Comparison of ENCODE assay signal across 1 cellular context in the genomic region with DNA sequence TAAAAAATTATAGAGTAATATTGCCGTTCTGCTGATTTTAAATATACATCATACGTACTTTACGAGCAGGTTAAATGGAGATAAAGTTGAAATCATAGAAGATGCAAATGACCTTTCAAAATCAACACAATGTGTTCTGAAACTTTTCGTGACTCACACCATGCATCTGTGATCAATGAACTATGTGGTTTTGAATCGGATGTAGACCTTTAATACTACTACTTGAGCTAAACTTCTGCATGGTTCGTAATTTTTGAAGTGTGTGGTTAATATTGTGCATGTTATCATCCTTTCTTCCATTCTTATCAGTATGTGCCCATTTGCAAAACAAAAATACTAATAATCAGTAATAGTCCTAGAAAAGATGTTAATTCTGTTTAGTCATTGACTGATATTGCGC.
TF ChIP-seq lines count a peak whose summit lies in the region.

No MANE protein-coding gene starts in this region.

TF ChIP-seq in WTC11, 78 proteins besides CTCF, POLR2A, EP300 and RAD21 (continued from another document):
- TF ChIP-seq, protein P1, sequence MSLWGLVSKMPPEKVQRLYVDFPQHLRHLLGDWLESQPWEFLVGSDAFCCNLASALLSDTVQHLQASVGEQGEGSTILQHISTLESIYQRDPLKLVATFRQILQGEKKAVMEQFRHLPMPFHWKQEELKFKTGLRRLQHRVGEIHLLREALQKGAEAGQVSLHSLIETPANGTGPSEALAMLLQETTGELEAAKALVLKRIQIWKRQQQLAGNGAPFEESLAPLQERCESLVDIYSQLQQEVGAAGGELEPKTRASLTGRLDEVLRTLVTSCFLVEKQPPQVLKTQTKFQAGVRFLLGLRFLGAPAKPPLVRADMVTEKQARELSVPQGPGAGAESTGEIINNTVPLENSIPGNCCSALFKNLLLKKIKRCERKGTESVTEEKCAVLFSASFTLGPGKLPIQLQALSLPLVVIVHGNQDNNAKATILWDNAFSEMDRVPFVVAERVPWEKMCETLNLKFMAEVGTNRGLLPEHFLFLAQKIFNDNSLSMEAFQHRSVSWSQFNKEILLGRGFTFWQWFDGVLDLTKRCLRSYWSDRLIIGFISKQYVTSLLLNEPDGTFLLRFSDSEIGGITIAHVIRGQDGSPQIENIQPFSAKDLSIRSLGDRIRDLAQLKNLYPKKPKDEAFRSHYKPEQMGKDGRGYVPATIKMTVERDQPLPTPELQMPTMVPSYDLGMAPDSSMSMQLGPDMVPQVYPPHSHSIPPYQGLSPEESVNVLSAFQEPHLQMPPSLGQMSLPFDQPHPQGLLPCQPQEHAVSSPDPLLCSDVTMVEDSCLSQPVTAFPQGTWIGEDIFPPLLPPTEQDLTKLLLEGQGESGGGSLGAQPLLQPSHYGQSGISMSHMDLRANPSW (CRISPR knock-in tag; conservative IDR thresholded peaks at IDR 0.05; ENCODE audit: low read depth), result no peak
- TF ChIP-seq, protein P2, sequence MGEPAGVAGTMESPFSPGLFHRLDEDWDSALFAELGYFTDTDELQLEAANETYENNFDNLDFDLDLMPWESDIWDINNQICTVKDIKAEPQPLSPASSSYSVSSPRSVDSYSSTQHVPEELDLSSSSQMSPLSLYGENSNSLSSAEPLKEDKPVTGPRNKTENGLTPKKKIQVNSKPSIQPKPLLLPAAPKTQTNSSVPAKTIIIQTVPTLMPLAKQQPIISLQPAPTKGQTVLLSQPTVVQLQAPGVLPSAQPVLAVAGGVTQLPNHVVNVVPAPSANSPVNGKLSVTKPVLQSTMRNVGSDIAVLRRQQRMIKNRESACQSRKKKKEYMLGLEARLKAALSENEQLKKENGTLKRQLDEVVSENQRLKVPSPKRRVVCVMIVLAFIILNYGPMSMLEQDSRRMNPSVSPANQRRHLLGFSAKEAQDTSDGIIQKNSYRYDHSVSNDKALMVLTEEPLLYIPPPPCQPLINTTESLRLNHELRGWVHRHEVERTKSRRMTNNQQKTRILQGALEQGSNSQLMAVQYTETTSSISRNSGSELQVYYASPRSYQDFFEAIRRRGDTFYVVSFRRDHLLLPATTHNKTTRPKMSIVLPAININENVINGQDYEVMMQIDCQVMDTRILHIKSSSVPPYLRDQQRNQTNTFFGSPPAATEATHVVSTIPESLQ (CRISPR knock-in tag; IDR thresholded peaks at IDR 0.05), result no peak
- no peak for TF ChIP-seq ZNF423 (CRISPR knock-in tag; IDR thresholded peaks at IDR 0.05)
- TF ChIP-seq, protein P3, sequence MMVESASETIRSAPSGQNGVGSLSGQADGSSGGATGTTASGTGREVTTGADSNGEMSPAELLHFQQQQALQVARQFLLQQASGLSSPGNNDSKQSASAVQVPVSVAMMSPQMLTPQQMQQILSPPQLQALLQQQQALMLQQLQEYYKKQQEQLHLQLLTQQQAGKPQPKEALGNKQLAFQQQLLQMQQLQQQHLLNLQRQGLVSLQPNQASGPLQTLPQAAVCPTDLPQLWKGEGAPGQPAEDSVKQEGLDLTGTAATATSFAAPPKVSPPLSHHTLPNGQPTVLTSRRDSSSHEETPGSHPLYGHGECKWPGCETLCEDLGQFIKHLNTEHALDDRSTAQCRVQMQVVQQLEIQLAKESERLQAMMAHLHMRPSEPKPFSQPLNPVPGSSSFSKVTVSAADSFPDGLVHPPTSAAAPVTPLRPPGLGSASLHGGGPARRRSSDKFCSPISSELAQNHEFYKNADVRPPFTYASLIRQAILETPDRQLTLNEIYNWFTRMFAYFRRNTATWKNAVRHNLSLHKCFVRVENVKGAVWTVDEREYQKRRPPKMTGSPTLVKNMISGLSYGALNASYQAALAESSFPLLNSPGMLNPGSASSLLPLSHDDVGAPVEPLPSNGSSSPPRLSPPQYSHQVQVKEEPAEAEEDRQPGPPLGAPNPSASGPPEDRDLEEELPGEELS (CRISPR knock-in tag; IDR thresholded peaks at IDR 0.05), result no peak
- TF ChIP-seq, protein P4, sequence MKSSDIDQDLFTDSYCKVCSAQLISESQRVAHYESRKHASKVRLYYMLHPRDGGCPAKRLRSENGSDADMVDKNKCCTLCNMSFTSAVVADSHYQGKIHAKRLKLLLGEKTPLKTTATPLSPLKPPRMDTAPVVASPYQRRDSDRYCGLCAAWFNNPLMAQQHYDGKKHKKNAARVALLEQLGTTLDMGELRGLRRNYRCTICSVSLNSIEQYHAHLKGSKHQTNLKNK (CRISPR knock-in tag; IDR thresholded peaks at IDR 0.05), result no peak
